ENCODE assay signal across 1 cellular context in the genomic region with DNA sequence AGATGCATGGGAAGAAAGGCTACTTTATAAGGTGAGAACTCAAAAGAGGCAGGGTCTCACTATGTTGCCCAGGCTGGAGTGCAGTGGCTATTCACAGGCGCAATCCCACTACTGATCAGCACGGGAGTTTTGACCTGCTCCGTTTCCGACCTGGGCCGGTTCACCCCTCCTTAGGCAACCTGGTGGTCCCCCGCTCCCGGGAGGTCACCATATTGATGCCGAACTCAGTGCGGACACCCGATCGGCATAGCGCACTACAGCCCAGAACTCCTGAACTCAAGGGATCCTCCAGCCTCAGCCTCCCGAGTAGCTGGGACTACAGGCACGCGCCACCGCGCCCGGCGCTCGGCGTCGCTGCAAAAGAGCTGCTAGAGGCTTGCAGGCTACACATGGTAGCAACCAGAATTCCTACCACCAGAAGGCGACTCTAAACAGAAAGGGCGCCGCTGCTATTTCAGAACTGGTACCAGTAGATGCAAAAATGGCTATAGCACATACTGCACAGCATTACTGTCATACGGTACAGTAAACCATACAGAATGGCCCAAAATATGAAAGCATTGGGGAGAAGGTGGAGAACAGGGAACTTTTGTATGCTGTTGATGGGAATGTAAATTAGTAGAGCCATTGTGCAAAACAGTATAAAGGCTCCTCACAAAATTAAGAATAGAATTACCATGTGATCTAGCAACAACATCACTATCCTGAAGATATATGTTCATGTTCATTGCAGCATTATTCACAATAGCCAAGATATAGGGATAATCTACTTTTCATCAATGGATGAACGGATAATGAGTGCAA.
TF ChIP-seq lines count a peak whose summit lies in the region.

No MANE protein-coding gene starts in this region.

TF ChIP-seq in HepG2, 621 proteins besides CTCF, POLR2A, EP300 and RAD21 (continued from another document and continues in another):
- TF ChIP-seq YY1 (IDR thresholded peaks at IDR 0.05; ENCODE audit: insufficient read depth, insufficient replicate concordance, low read depth, low read length): peak; percentile 58
- no peak for TF ChIP-seq JUND (CRISPR knock-in tag; IDR thresholded peaks at IDR 0.05)
- TF ChIP-seq, protein P1, sequence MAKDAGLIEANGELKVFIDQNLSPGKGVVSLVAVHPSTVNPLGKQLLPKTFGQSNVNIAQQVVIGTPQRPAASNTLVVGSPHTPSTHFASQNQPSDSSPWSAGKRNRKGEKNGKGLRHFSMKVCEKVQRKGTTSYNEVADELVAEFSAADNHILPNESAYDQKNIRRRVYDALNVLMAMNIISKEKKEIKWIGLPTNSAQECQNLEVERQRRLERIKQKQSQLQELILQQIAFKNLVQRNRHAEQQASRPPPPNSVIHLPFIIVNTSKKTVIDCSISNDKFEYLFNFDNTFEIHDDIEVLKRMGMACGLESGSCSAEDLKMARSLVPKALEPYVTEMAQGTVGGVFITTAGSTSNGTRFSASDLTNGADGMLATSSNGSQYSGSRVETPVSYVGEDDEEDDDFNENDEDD (CRISPR knock-in tag; IDR thresholded peaks at IDR 0.05; ENCODE audit: borderline replicate concordance): peak; percentile 48; the same call in 1 of the 2 replicates
- TF ChIP-seq, protein P2, sequence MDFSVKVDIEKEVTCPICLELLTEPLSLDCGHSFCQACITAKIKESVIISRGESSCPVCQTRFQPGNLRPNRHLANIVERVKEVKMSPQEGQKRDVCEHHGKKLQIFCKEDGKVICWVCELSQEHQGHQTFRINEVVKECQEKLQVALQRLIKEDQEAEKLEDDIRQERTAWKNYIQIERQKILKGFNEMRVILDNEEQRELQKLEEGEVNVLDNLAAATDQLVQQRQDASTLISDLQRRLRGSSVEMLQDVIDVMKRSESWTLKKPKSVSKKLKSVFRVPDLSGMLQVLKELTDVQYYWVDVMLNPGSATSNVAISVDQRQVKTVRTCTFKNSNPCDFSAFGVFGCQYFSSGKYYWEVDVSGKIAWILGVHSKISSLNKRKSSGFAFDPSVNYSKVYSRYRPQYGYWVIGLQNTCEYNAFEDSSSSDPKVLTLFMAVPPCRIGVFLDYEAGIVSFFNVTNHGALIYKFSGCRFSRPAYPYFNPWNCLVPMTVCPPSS (IDR thresholded peaks at IDR 0.05): no peak
- TF ChIP-seq SOX13 (IDR thresholded peaks at IDR 0.05): no peak
- TF ChIP-seq SOX13 (CRISPR knock-in tag; conservative IDR thresholded peaks at IDR 0.05 in 1 of 2, IDR thresholded peaks at IDR 0.05 in 1 of 2): no peak; a peak in 1 of 4 replicates
- peak; percentile 87 for TF ChIP-seq XRCC5 (optimal IDR thresholded peaks at IDR 0.05; ENCODE audit: low read length)
- no peak for TF ChIP-seq SRY (CRISPR knock-in tag; IDR thresholded peaks at IDR 0.05)
- TF ChIP-seq SATB2 (CRISPR knock-in tag; IDR thresholded peaks at IDR 0.05): no peak
- TF ChIP-seq ETV6 (CRISPR knock-in tag; conservative IDR thresholded peaks at IDR 0.05): no peak
- TF ChIP-seq ZNF556 (CRISPR knock-in tag; IDR thresholded peaks at IDR 0.05; ENCODE audit: borderline replicate concordance): 0 out of 2 replicates have a peak, but pooled peaks have one; percentile 49
- peak; percentile 50 for TF ChIP-seq GATAD1 (CRISPR knock-in tag; IDR thresholded peaks at IDR 0.05)
- TF ChIP-seq BRCA1 (CRISPR knock-in tag; IDR thresholded peaks at IDR 0.05): no peak
- TF ChIP-seq ZNF746 (CRISPR knock-in tag; IDR thresholded peaks at IDR 0.05): no peak
- TF ChIP-seq ZBTB38 (CRISPR knock-in tag; IDR thresholded peaks at IDR 0.05): 0 out of 2 replicates have a peak, but pooled peaks have one; percentile 31
- TF ChIP-seq, protein P3, sequence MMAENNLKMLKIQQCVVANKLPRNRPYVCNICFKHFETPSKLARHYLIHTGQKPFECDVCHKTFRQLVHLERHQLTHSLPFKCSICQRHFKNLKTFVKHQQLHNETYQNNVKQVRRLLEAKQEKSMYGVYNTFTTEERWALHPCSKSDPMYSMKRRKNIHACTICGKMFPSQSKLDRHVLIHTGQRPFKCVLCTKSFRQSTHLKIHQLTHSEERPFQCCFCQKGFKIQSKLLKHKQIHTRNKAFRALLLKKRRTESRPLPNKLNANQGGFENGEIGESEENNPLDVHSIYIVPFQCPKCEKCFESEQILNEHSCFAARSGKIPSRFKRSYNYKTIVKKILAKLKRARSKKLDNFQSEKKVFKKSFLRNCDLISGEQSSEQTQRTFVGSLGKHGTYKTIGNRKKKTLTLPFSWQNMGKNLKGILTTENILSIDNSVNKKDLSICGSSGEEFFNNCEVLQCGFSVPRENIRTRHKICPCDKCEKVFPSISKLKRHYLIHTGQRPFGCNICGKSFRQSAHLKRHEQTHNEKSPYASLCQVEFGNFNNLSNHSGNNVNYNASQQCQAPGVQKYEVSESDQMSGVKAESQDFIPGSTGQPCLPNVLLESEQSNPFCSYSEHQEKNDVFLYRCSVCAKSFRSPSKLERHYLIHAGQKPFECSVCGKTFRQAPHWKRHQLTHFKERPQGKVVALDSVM (CRISPR knock-in tag; IDR thresholded peaks at IDR 0.05): peak; percentile 97
- TF ChIP-seq ZNF124 (CRISPR knock-in tag; IDR thresholded peaks at IDR 0.05): peak; percentile 39; the same call in 1 of the 2 replicates
- 0 out of 2 replicates have a peak, but pooled peaks have one; percentile 42 for TF ChIP-seq PCBP1 (IDR thresholded peaks at IDR 0.05; ENCODE audit: borderline replicate concordance, low read depth, low read length)
- no peak for TF ChIP-seq ZNF607 (CRISPR knock-in tag; IDR thresholded peaks at IDR 0.05; ENCODE audit: borderline replicate concordance)
- no peak for TF ChIP-seq CCDC6 (CRISPR knock-in tag; IDR thresholded peaks at IDR 0.05)
- TF ChIP-seq ZNF614 (CRISPR knock-in tag; IDR thresholded peaks at IDR 0.05; ENCODE audit: borderline replicate concordance): 0 out of 2 replicates have a peak, but pooled peaks have one; percentile 48
- peak; percentile 68 for TF ChIP-seq SMC3 (IDR thresholded peaks at IDR 0.05; ENCODE audit: low read length)
- 0 out of 2 replicates have a peak, but pooled peaks have one; percentile 23 for TF ChIP-seq KDM4B (CRISPR knock-in tag; IDR thresholded peaks at IDR 0.05)
- TF ChIP-seq FOXK1 (CRISPR knock-in tag; IDR thresholded peaks at IDR 0.05; ENCODE audit: borderline replicate concordance, low read depth): peak; percentile 36; the same call in 1 of the 2 replicates
- TF ChIP-seq, protein P4, sequence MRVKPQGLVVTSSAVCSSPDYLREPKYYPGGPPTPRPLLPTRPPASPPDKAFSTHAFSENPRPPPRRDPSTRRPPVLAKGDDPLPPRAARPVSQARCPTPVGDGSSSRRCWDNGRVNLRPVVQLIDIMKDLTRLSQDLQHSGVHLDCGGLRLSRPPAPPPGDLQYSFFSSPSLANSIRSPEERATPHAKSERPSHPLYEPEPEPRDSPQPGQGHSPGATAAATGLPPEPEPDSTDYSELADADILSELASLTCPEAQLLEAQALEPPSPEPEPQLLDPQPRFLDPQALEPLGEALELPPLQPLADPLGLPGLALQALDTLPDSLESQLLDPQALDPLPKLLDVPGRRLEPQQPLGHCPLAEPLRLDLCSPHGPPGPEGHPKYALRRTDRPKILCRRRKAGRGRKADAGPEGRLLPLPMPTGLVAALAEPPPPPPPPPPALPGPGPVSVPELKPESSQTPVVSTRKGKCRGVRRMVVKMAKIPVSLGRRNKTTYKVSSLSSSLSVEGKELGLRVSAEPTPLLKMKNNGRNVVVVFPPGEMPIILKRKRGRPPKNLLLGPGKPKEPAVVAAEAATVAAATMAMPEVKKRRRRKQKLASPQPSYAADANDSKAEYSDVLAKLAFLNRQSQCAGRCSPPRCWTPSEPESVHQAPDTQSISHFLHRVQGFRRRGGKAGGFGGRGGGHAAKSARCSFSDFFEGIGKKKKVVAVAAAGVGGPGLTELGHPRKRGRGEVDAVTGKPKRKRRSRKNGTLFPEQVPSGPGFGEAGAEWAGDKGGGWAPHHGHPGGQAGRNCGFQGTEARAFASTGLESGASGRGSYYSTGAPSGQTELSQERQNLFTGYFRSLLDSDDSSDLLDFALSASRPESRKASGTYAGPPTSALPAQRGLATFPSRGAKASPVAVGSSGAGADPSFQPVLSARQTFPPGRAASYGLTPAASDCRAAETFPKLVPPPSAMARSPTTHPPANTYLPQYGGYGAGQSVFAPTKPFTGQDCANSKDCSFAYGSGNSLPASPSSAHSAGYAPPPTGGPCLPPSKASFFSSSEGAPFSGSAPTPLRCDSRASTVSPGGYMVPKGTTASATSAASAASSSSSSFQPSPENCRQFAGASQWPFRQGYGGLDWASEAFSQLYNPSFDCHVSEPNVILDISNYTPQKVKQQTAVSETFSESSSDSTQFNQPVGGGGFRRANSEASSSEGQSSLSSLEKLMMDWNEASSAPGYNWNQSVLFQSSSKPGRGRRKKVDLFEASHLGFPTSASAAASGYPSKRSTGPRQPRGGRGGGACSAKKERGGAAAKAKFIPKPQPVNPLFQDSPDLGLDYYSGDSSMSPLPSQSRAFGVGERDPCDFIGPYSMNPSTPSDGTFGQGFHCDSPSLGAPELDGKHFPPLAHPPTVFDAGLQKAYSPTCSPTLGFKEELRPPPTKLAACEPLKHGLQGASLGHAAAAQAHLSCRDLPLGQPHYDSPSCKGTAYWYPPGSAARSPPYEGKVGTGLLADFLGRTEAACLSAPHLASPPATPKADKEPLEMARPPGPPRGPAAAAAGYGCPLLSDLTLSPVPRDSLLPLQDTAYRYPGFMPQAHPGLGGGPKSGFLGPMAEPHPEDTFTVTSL (CRISPR knock-in tag; IDR thresholded peaks at IDR 0.05; ENCODE audit: borderline replicate concordance): no peak
- TF ChIP-seq, protein P5, sequence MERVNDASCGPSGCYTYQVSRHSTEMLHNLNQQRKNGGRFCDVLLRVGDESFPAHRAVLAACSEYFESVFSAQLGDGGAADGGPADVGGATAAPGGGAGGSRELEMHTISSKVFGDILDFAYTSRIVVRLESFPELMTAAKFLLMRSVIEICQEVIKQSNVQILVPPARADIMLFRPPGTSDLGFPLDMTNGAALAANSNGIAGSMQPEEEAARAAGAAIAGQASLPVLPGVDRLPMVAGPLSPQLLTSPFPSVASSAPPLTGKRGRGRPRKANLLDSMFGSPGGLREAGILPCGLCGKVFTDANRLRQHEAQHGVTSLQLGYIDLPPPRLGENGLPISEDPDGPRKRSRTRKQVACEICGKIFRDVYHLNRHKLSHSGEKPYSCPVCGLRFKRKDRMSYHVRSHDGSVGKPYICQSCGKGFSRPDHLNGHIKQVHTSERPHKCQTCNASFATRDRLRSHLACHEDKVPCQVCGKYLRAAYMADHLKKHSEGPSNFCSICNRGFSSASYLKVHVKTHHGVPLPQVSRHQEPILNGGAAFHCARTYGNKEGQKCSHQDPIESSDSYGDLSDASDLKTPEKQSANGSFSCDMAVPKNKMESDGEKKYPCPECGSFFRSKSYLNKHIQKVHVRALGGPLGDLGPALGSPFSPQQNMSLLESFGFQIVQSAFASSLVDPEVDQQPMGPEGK (CRISPR knock-in tag; IDR thresholded peaks at IDR 0.05): no peak
- TF ChIP-seq, protein P6, sequence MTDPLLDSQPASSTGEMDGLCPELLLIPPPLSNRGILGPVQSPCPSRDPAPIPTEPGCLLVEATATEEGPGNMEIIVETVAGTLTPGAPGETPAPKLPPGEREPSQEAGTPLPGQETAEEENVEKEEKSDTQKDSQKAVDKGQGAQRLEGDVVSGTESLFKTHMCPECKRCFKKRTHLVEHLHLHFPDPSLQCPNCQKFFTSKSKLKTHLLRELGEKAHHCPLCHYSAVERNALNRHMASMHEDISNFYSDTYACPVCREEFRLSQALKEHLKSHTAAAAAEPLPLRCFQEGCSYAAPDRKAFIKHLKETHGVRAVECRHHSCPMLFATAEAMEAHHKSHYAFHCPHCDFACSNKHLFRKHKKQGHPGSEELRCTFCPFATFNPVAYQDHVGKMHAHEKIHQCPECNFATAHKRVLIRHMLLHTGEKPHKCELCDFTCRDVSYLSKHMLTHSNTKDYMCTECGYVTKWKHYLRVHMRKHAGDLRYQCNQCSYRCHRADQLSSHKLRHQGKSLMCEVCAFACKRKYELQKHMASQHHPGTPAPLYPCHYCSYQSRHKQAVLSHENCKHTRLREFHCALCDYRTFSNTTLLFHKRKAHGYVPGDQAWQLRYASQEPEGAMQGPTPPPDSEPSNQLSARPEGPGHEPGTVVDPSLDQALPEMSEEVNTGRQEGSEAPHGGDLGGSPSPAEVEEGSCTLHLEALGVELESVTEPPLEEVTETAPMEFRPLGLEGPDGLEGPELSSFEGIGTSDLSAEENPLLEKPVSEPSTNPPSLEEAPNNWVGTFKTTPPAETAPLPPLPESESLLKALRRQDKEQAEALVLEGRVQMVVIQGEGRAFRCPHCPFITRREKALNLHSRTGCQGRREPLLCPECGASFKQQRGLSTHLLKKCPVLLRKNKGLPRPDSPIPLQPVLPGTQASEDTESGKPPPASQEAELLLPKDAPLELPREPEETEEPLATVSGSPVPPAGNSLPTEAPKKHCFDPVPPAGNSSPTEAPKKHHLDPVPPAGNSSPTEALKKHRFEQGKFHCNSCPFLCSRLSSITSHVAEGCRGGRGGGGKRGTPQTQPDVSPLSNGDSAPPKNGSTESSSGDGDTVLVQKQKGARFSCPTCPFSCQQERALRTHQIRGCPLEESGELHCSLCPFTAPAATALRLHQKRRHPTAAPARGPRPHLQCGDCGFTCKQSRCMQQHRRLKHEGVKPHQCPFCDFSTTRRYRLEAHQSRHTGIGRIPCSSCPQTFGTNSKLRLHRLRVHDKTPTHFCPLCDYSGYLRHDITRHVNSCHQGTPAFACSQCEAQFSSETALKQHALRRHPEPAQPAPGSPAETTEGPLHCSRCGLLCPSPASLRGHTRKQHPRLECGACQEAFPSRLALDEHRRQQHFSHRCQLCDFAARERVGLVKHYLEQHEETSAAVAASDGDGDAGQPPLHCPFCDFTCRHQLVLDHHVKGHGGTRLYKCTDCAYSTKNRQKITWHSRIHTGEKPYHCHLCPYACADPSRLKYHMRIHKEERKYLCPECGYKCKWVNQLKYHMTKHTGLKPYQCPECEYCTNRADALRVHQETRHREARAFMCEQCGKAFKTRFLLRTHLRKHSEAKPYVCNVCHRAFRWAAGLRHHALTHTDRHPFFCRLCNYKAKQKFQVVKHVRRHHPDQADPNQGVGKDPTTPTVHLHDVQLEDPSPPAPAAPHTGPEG (CRISPR knock-in tag; IDR thresholded peaks at IDR 0.05): no peak
- 0 out of 2 replicates have a peak, but pooled peaks have one; percentile 29 for TF ChIP-seq ZNF263 (CRISPR knock-in tag; IDR thresholded peaks at IDR 0.05)
- TF ChIP-seq, protein P7, sequence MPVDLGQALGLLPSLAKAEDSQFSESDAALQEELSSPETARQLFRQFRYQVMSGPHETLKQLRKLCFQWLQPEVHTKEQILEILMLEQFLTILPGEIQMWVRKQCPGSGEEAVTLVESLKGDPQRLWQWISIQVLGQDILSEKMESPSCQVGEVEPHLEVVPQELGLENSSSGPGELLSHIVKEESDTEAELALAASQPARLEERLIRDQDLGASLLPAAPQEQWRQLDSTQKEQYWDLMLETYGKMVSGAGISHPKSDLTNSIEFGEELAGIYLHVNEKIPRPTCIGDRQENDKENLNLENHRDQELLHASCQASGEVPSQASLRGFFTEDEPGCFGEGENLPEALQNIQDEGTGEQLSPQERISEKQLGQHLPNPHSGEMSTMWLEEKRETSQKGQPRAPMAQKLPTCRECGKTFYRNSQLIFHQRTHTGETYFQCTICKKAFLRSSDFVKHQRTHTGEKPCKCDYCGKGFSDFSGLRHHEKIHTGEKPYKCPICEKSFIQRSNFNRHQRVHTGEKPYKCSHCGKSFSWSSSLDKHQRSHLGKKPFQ (CRISPR knock-in tag; IDR thresholded peaks at IDR 0.05; ENCODE audit: insufficient replicate concordance): peak; percentile 5
- TF ChIP-seq, protein P8, sequence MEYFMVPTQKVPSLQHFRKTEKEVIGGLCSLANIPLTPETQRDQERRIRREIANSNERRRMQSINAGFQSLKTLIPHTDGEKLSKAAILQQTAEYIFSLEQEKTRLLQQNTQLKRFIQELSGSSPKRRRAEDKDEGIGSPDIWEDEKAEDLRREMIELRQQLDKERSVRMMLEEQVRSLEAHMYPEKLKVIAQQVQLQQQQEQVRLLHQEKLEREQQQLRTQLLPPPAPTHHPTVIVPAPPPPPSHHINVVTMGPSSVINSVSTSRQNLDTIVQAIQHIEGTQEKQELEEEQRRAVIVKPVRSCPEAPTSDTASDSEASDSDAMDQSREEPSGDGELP (IDR thresholded peaks at IDR 0.05; ENCODE audit: borderline replicate concordance, low read depth): peak; percentile 64; the same call in 1 of the 2 replicates
- TF ChIP-seq HNRNPL (IDR thresholded peaks at IDR 0.05; ENCODE audit: low read depth, low read length): no peak
- TF ChIP-seq ZC3H4 (CRISPR knock-in tag; IDR thresholded peaks at IDR 0.05; ENCODE audit: borderline replicate concordance): no peak
